In genomic region chr14:59274991-59275391, GRCh38 we compare ENCODE assay signal across 8 cellular contexts.
DNase-seq lines count a peak whose midpoint lies in the region; ATAC-seq, FAIRE-seq and TF ChIP-seq lines count a peak whose summit lies in the region.

No MANE protein-coding gene starts in this region.

- ATAC-seq in GM18870 (IDR thresholded peaks at IDR 0.05; ENCODE audit: unreplicated experiment) (peak; percentile 41), HG02623 (IDR thresholded peaks at IDR 0.05; ENCODE audit: unreplicated experiment) (peak; percentile 48), esophagus mucosa (peak; percentile 48), HepG2 (no peak)
- no peak for ATAC-seq in activated CD4-positive, alpha-beta T cell treated with anti-CD3 and anti-CD28 coated beads for 36 hours

- H3K9me3 Mint-ChIP-seq in activated CD4-positive, alpha-beta T cell treated with anti-CD3 and anti-CD28 coated beads for 36 hours (ENCODE audit: low read depth), result peaks cover 1% of the 10 kb centered on the region

- no peaks in the 10 kb centered on the region for H3K27me3 ChIP-seq in stomach smooth muscle (ENCODE audit: control insufficient read depth in 1 of 2, insufficient read depth in 2 of 2, low read length in 2 of 2)
- no peaks in the 10 kb centered on the region for H3K27me3 ChIP-seq in HepG2 (ENCODE audit: control insufficient read depth in 1 of 2, insufficient read depth in 2 of 2, low read length in 2 of 2)

- no peaks in the 10 kb centered on the region for H3K79me2 ChIP-seq in HepG2 (ENCODE audit: insufficient read depth, low read length)

- no peak overlapping the region for H2AFZ ChIP-seq in HepG2 (ENCODE audit: low read length)

- H3K36me3 ChIP-seq in stomach smooth muscle (ENCODE audit: control insufficient read depth in 2 of 2, insufficient read depth in 2 of 2, low read length in 2 of 2) (no peaks in the 10 kb centered on the region), HepG2 (replicated peaks in 1 of 2; ENCODE audit: control insufficient read depth in 1 of 2, insufficient read depth in 2 of 2, low read length in 2 of 2) (no peaks in the 10 kb centered on the region)

- H4K20me1 ChIP-seq in HepG2 (ENCODE audit: insufficient read depth, low read length), result no peaks in the 10 kb centered on the region

- CTCF ChIA-PET in activated CD4-positive, alpha-beta T cell treated with anti-CD3 and anti-CD28 coated beads for 36 hours (lab: Charles Lee), result interaction anchor here (0.6 to 1.5 kb wide), 3 partner anchors 9 to 60 kb away, joined by 3 to 4 read pairs (median 3); no protein-coding TSS in a partner anchor
- CTCF ChIA-PET in HepG2 (lab: Yijun Ruan, JAX; ENCODE audit: low intra/inter-chr PET ratio, low total read pairs), result no interaction called here

- no peak overlapping the region for H3K4me2 ChIP-seq in HepG2 (ENCODE audit: low read depth, low read length)

- POLR2A ChIA-PET in activated CD4-positive, alpha-beta T cell treated with anti-CD3 and anti-CD28 coated beads for 36 hours (lab: Charles Lee), result no interaction called here
- POLR2A ChIA-PET in HepG2 (lab: Yijun Ruan, JAX), result interaction anchor here (1.2 to 1.8 kb wide), 4 partner anchors 12 to 209 kb away, joined by 3 to 8 read pairs (median 6); partner anchors contain the start of genes DAAM1 and L3HYPDH

- H3K27me3 Mint-ChIP-seq in activated CD4-positive, alpha-beta T cell treated with anti-CD3 and anti-CD28 coated beads for 36 hours, result no peaks in the 10 kb centered on the region

- H3K4me3 Mint-ChIP-seq in activated CD4-positive, alpha-beta T cell treated with anti-CD3 and anti-CD28 coated beads for 36 hours, result no peak overlapping the region

- H3K4me3 ChIP-seq in stomach smooth muscle (ENCODE audit: low read length in 2 of 2) (no peak overlapping the region), HepG2 (replicated peaks in 1 of 3; ENCODE audit: insufficient read depth in 1 of 3, low read depth in 2 of 3, low read length in 3 of 3) (no peak overlapping the region)

- TF ChIP-seq POLR2A in HepG2 (IDR thresholded peaks at IDR 0.05; ENCODE audit: insufficient read depth in 1 of 2, low read depth in 2 of 2, low read length in 2 of 2), result no peak

- H3K27ac ChIP-seq in stomach smooth muscle (ENCODE audit: low read length) (peak overlapping the region; percentile 25), HepG2 (ENCODE audit: extremely low read length, insufficient read depth, low read length) (no peak overlapping the region)

- H3K4me1 ChIP-seq in stomach smooth muscle (ENCODE audit: control insufficient read depth, insufficient read depth, low read length) (peaks cover 10% of the 10 kb centered on the region), HepG2 (ENCODE audit: insufficient read depth, low read length) (peaks cover 34% of the 10 kb centered on the region)

- H3K9ac ChIP-seq in stomach smooth muscle (ENCODE audit: low read length in 2 of 2), result no peak overlapping the region
- no peak overlapping the region for H3K9ac ChIP-seq in HepG2 (ENCODE audit: insufficient read depth, low read depth, low read length)

- TF ChIP-seq RAD21 in HepG2 (CRISPR knock-in tag; IDR thresholded peaks at IDR 0.05), result no peak

- 97% methylated on average over 3 of the region's 3 CpGs for WGBS in HepG2 (ENCODE audit: low lambda C conversion rate)

- no peaks in the 10 kb centered on the region for H3K36me3 Mint-ChIP-seq in activated CD4-positive, alpha-beta T cell treated with anti-CD3 and anti-CD28 coated beads for 36 hours (ENCODE audit: low read depth)

- H3K4me1 Mint-ChIP-seq in activated CD4-positive, alpha-beta T cell treated with anti-CD3 and anti-CD28 coated beads for 36 hours, result peaks cover 19% of the 10 kb centered on the region

- intact Hi-C loops in activated CD4-positive, alpha-beta T cell treated with anti-CD3 and anti-CD28 coated beads for 36 hours (cut with DNase I, micrococcal nuclease), result loop anchor here (1.0 to 5.0 kb wide), 3 partner anchors 9 to 88 kb away; partner anchors contain the start of gene DAAM1 (in 2 of the 2)
- intact Hi-C loops in HepG2 (cut with micrococcal nuclease; ENCODE audit: unreplicated experiment), result loop anchor here (5.0 kb wide), 1 partner anchor 37 kb away; no protein-coding TSS in a partner anchor

- no peak for TF ChIP-seq CTCF in HepG2 (CRISPR knock-in tag; IDR thresholded peaks at IDR 0.05)

- in situ Hi-C loops in HepG2 (cut with HindIII; ENCODE audit: extremely low pct_ligation_motif_present, low pct_unique_long_range_greater_than_20kb), result no loop called here

- DNase-seq in NCI-H446 (lab: John Stamatoyannopoulos, UW), result peak; percentile 55 to 65
- DNase-seq in activated CD4-positive, alpha-beta T cell treated with anti-CD3 and anti-CD28 coated beads for 36 hours, result no peak
- DNase-seq in islet precursor cell, result no peak
- DNase-seq in HepG2 (ENCODE audit: low spot score), result no peak

- no peaks in the 10 kb centered on the region for H3K9me3 ChIP-seq in stomach smooth muscle (ENCODE audit: control insufficient read depth in 2 of 2, low read length in 2 of 2)
- no peaks in the 10 kb centered on the region for H3K9me3 ChIP-seq in HepG2 (ENCODE audit: low read length)

- H3K27ac Mint-ChIP-seq in activated CD4-positive, alpha-beta T cell treated with anti-CD3 and anti-CD28 coated beads for 36 hours, result no peak overlapping the region

- TF ChIP-seq EP300 in HepG2 (IDR thresholded peaks at IDR 0.05; ENCODE audit: low read depth in 2 of 2, low read length in 2 of 2) (no peak), HepG2 (CRISPR knock-in tag; IDR thresholded peaks at IDR 0.05; ENCODE audit: borderline replicate concordance) (no peak)

- no TSS peak for BruUV-seq in HepG2 (replicated peaks; lab: Mats Ljungman, UMichigan)

- no peak for FAIRE-seq in HepG2 (lab: Jason Lieb, UNC)

TF ChIP-seq in HepG2, 621 proteins besides CTCF, POLR2A, EP300 and RAD21:
- TF ChIP-seq MXI1 (IDR thresholded peaks at IDR 0.05; ENCODE audit: borderline replicate concordance, low read depth, low read length) (no peak), AGO2 (optimal IDR thresholded peaks at IDR 0.05; ENCODE audit: low read depth, low read length) (no peak), ZNF569 (CRISPR knock-in tag; IDR thresholded peaks at IDR 0.05; ENCODE audit: borderline replicate concordance) (no peak)
TF ChIP-seq in HepG2: peak in this region for 0.

Comparison
In these comparisons a context has a peak if more than half of its experiments do, and no peak if none do; other contexts are left out.
1. ATAC-seq: peak in GM18870 (single experiment), HG02623 (single experiment) and esophagus mucosa (single experiment); none in activated CD4-positive, alpha-beta T cell treated with anti-CD3 and anti-CD28 coated beads for 36 hours (single experiment) and HepG2 (single experiment).
2. DNase-seq: peak in NCI-H446 (2 of 2); none in activated CD4-positive, alpha-beta T cell treated with anti-CD3 and anti-CD28 coated beads for 36 hours (single experiment), islet precursor cell (single experiment) and HepG2 (single experiment).